8 cellular contexts compared by ENCODE assay signal in the genomic region with DNA sequence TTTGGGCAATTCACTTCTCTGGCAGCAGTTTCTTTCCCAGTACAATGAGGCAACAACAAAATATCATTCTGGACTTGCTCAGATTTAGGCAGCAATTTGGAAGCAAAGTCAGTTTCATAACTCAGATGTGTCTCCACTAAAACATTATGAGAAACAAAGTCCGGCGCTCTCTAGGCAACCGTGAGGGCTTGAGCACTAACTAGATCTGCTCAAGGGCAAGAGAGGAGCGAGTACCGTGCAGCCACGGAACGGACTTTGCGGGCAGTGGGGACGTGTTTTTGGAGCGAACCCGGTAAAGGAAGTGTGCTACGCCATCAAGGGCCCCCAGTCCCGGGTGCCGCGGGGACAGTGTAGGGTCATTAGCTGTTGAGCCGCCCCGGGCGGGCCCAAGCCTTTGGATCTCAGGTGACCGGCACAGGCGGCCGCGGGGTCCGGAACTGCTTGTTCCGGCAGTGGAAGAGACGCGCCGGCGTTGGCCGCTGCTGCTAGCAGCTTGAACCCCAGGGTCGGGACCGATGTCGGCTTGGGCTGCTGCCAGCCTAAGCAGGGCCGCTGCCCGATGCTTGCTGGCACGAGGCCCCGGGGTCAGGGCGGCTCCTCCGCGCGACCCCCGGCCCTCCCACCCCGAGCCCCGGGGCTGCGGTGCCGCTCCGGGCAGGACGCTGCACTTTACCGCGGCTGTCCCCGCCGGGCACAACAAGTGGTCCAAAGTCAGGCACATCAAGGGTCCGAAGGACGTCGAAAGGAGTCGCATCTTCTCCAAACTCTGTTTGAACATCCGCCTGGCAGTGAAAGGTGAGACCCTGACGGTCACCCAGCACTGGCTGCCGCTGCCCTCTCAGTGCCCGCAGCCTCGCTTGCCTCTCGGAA. TPM values are rescaled to one million over a fixed set of nuclear protein-coding genes. Genes with fewer than 3 reads are reported as not detected.
DNase-seq lines count a peak whose midpoint lies in the region; ATAC-seq and TF ChIP-seq lines count a peak whose summit lies in the region.

A gene (plus strand): TSS at position 327 of the 870 bp plus-strand sequence. CDS start 189 bp downstream, at position 516.

- no peak within 1 kb of the TSS for H4K8ac ChIP-seq in mesendoderm (ENCODE audit: low read depth, low read length)

- no peak for TF ChIP-seq CTCF in endodermal cell (conservative IDR thresholded peaks at IDR 0.05)

- H3K4me1 ChIP-seq in NT2/D1 (ENCODE audit: insufficient read depth, insufficient read length) (no peaks in the 10 kb centered on the region), endodermal cell (ENCODE audit: control insufficient read depth, insufficient read depth, low read length) (no peaks in the 10 kb centered on the region), mesendoderm (ENCODE audit: control insufficient read depth, low read depth, low read length) (peaks cover 4% of the 10 kb centered on the region)

- peak within 1 kb of the TSS; percentile 74 for H4K5ac ChIP-seq in mesendoderm (ENCODE audit: low read length)

- no peak within 1 kb of the TSS for H3K23ac ChIP-seq in mesendoderm (ENCODE audit: low read length)

- H3K18ac ChIP-seq in mesendoderm (ENCODE audit: low read length) = peak within 1 kb of the TSS; percentile 35

- H3K9me3 ChIP-seq in NT2/D1 (ENCODE audit: insufficient read depth, low read length) = no peaks in the 10 kb centered on the region
- H3K9me3 ChIP-seq in endodermal cell (ENCODE audit: control insufficient read depth, low read length) = no peaks in the 10 kb centered on the region

- H3K4me2 ChIP-seq in mesendoderm (ENCODE audit: low read length) = peak within 1 kb of the TSS; percentile 85

- H3K36me3 Mint-ChIP-seq in endodermal cell (ENCODE audit: low read depth) = peaks cover 15% of the 10 kb centered on the region

- peak within 1 kb of the TSS; percentile 94 for H3K56ac ChIP-seq in mesendoderm (ENCODE audit: low read length)

- no peaks in the 10 kb centered on the region for H3K9me3 Mint-ChIP-seq in endodermal cell

- no peaks in the 10 kb centered on the region for H3K79me2 ChIP-seq in mesendoderm (ENCODE audit: control insufficient read depth, insufficient read depth, low read length)

- H3K36me3 ChIP-seq in NT2/D1 (ENCODE audit: insufficient read depth, insufficient read length, low read length) (peaks cover 22% of the 10 kb centered on the region), endodermal cell (ENCODE audit: control insufficient read depth, insufficient read depth, low read length) (peaks cover 17% of the 10 kb centered on the region), mesendoderm (ENCODE audit: control insufficient read depth, insufficient read depth, low read length) (no peaks in the 10 kb centered on the region)

- H3K27ac ChIP-seq in endodermal cell (ENCODE audit: low read depth, low read length) = no peak within 1 kb of the TSS
- H3K27ac ChIP-seq in mesendoderm (ENCODE audit: low read depth, low read length) = no peak within 1 kb of the TSS

- H3K27me3 ChIP-seq in NT2/D1 (ENCODE audit: insufficient read depth, insufficient read length) (no peaks in the 10 kb centered on the region), endodermal cell (ENCODE audit: control insufficient read depth, insufficient read depth, low read length, poor library complexity, severe bottlenecking) (no peaks in the 10 kb centered on the region), mesendoderm (ENCODE audit: insufficient read depth, low read length, poor library complexity) (no peaks in the 10 kb centered on the region)

- ATAC-seq in GM21360 (IDR thresholded peaks at IDR 0.05; ENCODE audit: unreplicated experiment) = peak; percentile 82

- H2BK120ac ChIP-seq in mesendoderm (ENCODE audit: low read depth, low read length) = no peak within 1 kb of the TSS

- H3K9ac ChIP-seq in NT2/D1 (ENCODE audit: insufficient read length, low read depth) (peak within 1 kb of the TSS; percentile 86), endodermal cell (ENCODE audit: extremely low read depth, low read length, poor library complexity, severe bottlenecking) (peak within 1 kb of the TSS; percentile 83), mesendoderm (ENCODE audit: low read length) (peak within 1 kb of the TSS; percentile 86)

- H3K4me1 Mint-ChIP-seq in endodermal cell = peaks cover 12% of the 10 kb centered on the region

- H3K27me3 Mint-ChIP-seq in endodermal cell (ENCODE audit: insufficient read depth) = no peaks in the 10 kb centered on the region

- no peak within 1 kb of the TSS for H2BK15ac ChIP-seq in mesendoderm (replicated peaks; ENCODE audit: low read depth)

- H3K4me3 ChIP-seq in NT2/D1 (ENCODE audit: insufficient read length, low read depth) (peak within 1 kb of the TSS; percentile 69), endodermal cell (ENCODE audit: low read length) (peak within 1 kb of the TSS; percentile 86), mesendoderm (ENCODE audit: low read length) (peak within 1 kb of the TSS; percentile 78)

- peaks cover 2% of the 10 kb centered on the region for H3K79me1 ChIP-seq in mesendoderm (ENCODE audit: low read length)

- no peak within 1 kb of the TSS for H2BK5ac ChIP-seq in mesendoderm (ENCODE audit: low read length)

- peak within 1 kb of the TSS; percentile 77 for H3K4ac ChIP-seq in mesendoderm (ENCODE audit: low read depth, low read length)

- 1 to 2% methylated on average over 16 to 61 of the region's 61 CpGs for whole genome bisulfite sequencing in endodermal cell (ENCODE audit: insufficient coverage in 1 of 2, insufficient read length in 1 of 2), 2 experiments
- no CpG with 5 or more reads among the region's 61 CpGs for WGBS in mesendoderm (ENCODE audit: extremely low coverage, insufficient coverage, low lambda C conversion rate)

- H3K27ac Mint-ChIP-seq in endodermal cell = peak within 1 kb of the TSS; percentile 93

- peak within 1 kb of the TSS; percentile 75 for H3K4me3 Mint-ChIP-seq in endodermal cell

- peak; percentile 79 for DNase-seq in COLO668 (lab: John Stamatoyannopoulos, UW; ENCODE audit: unreplicated experiment)
- peak in 74 of 76 experiments; percentile 9 to 87 (median 70) for DNase-seq in HUDEP-2 (lab: John Stamatoyannopoulos, UW; ENCODE audit: unreplicated experiment in 76 of 76)
- DNase-seq in NT2/D1 (ENCODE audit: low read depth, low spot score) = peak; percentile 73
- DNase-seq in activated CD8-positive, alpha-beta memory T cell treated with anti-CD3 and anti-CD28 coated beads for 48 hours (ENCODE audit: low read depth in 2 of 3, low spot score in 2 of 3) = peak; percentile 63 to 72 (median 69)
- DNase-seq in endodermal cell = peak; percentile 97
- DNase-seq in mesendoderm = peak; percentile 89
- DNase-seq in stimulated activated CD8-positive, alpha-beta memory T cell treated with anti-CD3 and anti-CD28 coated beads, Interleukin-12 subunit alpha, Interleukin-12 subunit beta, amount 100 ng/mL, for 24 hours (ENCODE audit: extremely low read depth) = peak; percentile 49

- no peak within 1 kb of the TSS for H2AK5ac ChIP-seq in mesendoderm (ENCODE audit: low read length)

RNA-seq across cellular contexts. Expression of the gene that starts here (rescaled TPM):
- 10 to 100 TPM; 19.6 to 20.3 TPM for total RNA-seq in endodermal cell
- 17.6 TPM for polyA plus RNA-seq in endodermal cell (2013, experiment 1 of 2)
- polyA plus RNA-seq in endodermal cell (2013, experiment 2 of 2) = 21.2 TPM
- polyA plus RNA-seq in mesendoderm (2013, experiment 1 of 2) = 18.4 TPM
- 20.5 TPM for polyA plus RNA-seq in mesendoderm (2013, experiment 2 of 2)
